In genomic region chr11:106999203-106999602, GRCh38 we compare ENCODE assay signal across 24 cellular contexts. TPM values are rescaled to one million over a fixed set of nuclear protein-coding genes. Genes with fewer than 3 reads are reported as not detected.
"Had no signal": no experiment of that assay in that cellular context is flagged by ENCODE, and none has a peak within 500 bp of the region (broad histone marks: within the 10 kb centered on the region; RNA-seq: fewer than 3 reads in every experiment).

No MANE protein-coding gene starts in this region.

- H3K9me3 Mint-ChIP-seq: activated CD8-positive, alpha-beta T cell treated with anti-CD3 and anti-CD28 coated beads for 36 hours; activated naive CD4-positive, alpha-beta T cell treated with anti-CD3 and anti-CD28 coated beads, Interleukin-2, amount 50 U/mL, for 24 hours; activated T-cell treated with anti-CD3 and anti-CD28 coated beads, Interleukin-2, amount 50 U/mL, for 72 hours; activated T-helper 2 cell treated with anti-CD3 and anti-CD28 coated beads, Interferon-gamma antibody, Interleukin-2, Interleukin-4, amounts not matched to agents 10 μg/mL and 5 μg/mL and 100 μg/mL, durations not matched to agents 14 hours and 24 hours and 36 hours; brain had no signal

- H3K4me3 Mint-ChIP-seq: activated CD4-positive, alpha-beta T cell treated with anti-CD3 and anti-CD28 coated beads for 36 hours; activated CD8-positive, alpha-beta T cell treated with anti-CD3 and anti-CD28 coated beads for 36 hours; activated naive CD4-positive, alpha-beta T cell treated with anti-CD3 and anti-CD28 coated beads, Interleukin-2, amount 50 U/mL, for 24 hours; activated T-cell treated with anti-CD3 and anti-CD28 coated beads, Interleukin-2, amount 50 U/mL, for 72 hours; brain had no signal

- H3K27me3 ChIP-seq: cardiac muscle cell had no signal

- H3K27me3 Mint-ChIP-seq: activated CD4-positive, alpha-beta T cell treated with anti-CD3 and anti-CD28 coated beads for 36 hours; activated CD8-positive, alpha-beta T cell treated with anti-CD3 and anti-CD28 coated beads for 36 hours; brain had no signal

- H3K36me3 Mint-ChIP-seq: activated naive CD4-positive, alpha-beta T cell treated with anti-CD3 and anti-CD28 coated beads, Interleukin-2, amount 50 U/mL, for 24 hours; brain had no signal

- H3K4me3 ChIP-seq: cardiac muscle cell had no signal

- H3K36me3 ChIP-seq: cardiac muscle cell had no signal

- H3K27ac Mint-ChIP-seq: activated CD4-positive, alpha-beta T cell treated with anti-CD3 and anti-CD28 coated beads for 36 hours; activated CD8-positive, alpha-beta T cell treated with anti-CD3 and anti-CD28 coated beads for 36 hours; activated naive CD4-positive, alpha-beta T cell treated with anti-CD3 and anti-CD28 coated beads, Interleukin-2, amount 50 U/mL, for 24 hours; activated T-cell treated with anti-CD3 and anti-CD28 coated beads, Interleukin-2, amount 50 U/mL, for 72 hours; activated T-helper 2 cell treated with anti-CD3 and anti-CD28 coated beads, Interferon-gamma antibody, Interleukin-2, Interleukin-4, amounts not matched to agents 10 μg/mL and 5 μg/mL and 100 μg/mL, durations not matched to agents 14 hours and 24 hours and 36 hours had no signal

- H3K4me1 Mint-ChIP-seq: activated CD4-positive, alpha-beta T cell treated with anti-CD3 and anti-CD28 coated beads for 36 hours; activated naive CD4-positive, alpha-beta T cell treated with anti-CD3 and anti-CD28 coated beads, Interleukin-2, amount 50 U/mL, for 24 hours had no signal

- H3K27ac ChIP-seq: cardiac muscle cell, VCaP had no signal

- ATAC-seq: activated CD4-positive, alpha-beta T cell treated with anti-CD3 and anti-CD28 coated beads for 36 hours; activated CD8-positive, alpha-beta T cell treated with anti-CD3 and anti-CD28 coated beads for 36 hours; activated T-cell treated with anti-CD3 and anti-CD28 coated beads, Interleukin-2, amount 50 U/mL, for 72 hours had no signal

- DNase-seq: activated CD4-positive, alpha-beta T cell treated with anti-CD3 and anti-CD28 coated beads for 36 hours; activated CD4-positive, alpha-beta T cell treated with anti-CD3 and anti-CD28 coated beads, Interleukin-2, amount 50 U/mL, for 1 hour; activated CD8-positive, alpha-beta memory T cell treated with anti-CD3 and anti-CD28 coated beads, Interleukin-2, amount 50 U/mL, for 4 hours; activated CD8-positive, alpha-beta T cell treated with anti-CD3 and anti-CD28 coated beads for 36 hours; activated gamma-delta T cell treated with Interleukin-2 at 50 U/mL for 16 hours; activated T-cell treated with anti-CD3 and anti-CD28 coated beads, Interleukin-2, amount 50 U/mL, for 72 hours; aorta; cerebellar nuclear complex; MM.1S; NCI-H1105; NCI-H1436; NCI-H1694 treated with DMSO at 0.1 percent for 48 hours; NCI-H2029 treated with DMSO at 0.1 percent for 48 hours; NCI-H345; NCI-H510A; NCI-H526 treated with DMSO at 0.1 percent for 48 hours; NK-92 treated with Interleukin-12 subunit alpha and Interleukin-12 subunit beta, amount 100 ng/mL, for 24 hours; SHP77; T-helper 1 cell had no signal

RNA-seq across cellular contexts. Expression of gene GUCY1A2, which starts 19.1 kb away (rescaled TPM):
- total RNA-seq: activated CD4-positive, alpha-beta T cell treated with anti-CD3 and anti-CD28 coated beads for 36 hours; activated CD8-positive, alpha-beta T cell treated with anti-CD3 and anti-CD28 coated beads for 36 hours; activated T-cell treated with anti-CD3 and anti-CD28 coated beads, Interleukin-2, amount 50 U/mL, for 72 hours had no signal
